Comparison of ENCODE assay signal across 1 cellular context in the genomic region with DNA sequence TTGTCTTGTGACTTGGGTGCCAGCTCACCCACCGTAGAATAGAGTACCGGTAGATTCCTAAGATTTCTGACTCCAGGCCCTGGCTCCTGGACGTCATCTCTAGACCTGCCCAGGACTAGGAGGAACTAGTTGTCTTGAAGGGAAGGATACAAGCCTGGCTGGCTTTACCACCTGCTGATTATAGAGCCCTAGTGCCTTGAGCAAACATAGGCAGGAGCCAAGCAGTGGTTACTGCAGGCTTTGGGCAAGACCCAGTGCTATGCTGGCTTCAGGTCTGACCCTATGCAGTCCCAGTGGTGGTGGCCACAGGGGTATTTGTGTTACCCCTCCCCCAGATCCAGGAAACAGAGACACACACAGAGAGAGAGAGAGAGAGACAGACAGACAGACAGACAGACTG.
TF ChIP-seq lines count a peak whose summit lies in the region.

No MANE protein-coding gene starts in this region.

TF ChIP-seq in GM23338, 12 proteins besides CTCF, POLR2A, EP300 and RAD21 (continued from another document):
- TF ChIP-seq, protein P1, sequence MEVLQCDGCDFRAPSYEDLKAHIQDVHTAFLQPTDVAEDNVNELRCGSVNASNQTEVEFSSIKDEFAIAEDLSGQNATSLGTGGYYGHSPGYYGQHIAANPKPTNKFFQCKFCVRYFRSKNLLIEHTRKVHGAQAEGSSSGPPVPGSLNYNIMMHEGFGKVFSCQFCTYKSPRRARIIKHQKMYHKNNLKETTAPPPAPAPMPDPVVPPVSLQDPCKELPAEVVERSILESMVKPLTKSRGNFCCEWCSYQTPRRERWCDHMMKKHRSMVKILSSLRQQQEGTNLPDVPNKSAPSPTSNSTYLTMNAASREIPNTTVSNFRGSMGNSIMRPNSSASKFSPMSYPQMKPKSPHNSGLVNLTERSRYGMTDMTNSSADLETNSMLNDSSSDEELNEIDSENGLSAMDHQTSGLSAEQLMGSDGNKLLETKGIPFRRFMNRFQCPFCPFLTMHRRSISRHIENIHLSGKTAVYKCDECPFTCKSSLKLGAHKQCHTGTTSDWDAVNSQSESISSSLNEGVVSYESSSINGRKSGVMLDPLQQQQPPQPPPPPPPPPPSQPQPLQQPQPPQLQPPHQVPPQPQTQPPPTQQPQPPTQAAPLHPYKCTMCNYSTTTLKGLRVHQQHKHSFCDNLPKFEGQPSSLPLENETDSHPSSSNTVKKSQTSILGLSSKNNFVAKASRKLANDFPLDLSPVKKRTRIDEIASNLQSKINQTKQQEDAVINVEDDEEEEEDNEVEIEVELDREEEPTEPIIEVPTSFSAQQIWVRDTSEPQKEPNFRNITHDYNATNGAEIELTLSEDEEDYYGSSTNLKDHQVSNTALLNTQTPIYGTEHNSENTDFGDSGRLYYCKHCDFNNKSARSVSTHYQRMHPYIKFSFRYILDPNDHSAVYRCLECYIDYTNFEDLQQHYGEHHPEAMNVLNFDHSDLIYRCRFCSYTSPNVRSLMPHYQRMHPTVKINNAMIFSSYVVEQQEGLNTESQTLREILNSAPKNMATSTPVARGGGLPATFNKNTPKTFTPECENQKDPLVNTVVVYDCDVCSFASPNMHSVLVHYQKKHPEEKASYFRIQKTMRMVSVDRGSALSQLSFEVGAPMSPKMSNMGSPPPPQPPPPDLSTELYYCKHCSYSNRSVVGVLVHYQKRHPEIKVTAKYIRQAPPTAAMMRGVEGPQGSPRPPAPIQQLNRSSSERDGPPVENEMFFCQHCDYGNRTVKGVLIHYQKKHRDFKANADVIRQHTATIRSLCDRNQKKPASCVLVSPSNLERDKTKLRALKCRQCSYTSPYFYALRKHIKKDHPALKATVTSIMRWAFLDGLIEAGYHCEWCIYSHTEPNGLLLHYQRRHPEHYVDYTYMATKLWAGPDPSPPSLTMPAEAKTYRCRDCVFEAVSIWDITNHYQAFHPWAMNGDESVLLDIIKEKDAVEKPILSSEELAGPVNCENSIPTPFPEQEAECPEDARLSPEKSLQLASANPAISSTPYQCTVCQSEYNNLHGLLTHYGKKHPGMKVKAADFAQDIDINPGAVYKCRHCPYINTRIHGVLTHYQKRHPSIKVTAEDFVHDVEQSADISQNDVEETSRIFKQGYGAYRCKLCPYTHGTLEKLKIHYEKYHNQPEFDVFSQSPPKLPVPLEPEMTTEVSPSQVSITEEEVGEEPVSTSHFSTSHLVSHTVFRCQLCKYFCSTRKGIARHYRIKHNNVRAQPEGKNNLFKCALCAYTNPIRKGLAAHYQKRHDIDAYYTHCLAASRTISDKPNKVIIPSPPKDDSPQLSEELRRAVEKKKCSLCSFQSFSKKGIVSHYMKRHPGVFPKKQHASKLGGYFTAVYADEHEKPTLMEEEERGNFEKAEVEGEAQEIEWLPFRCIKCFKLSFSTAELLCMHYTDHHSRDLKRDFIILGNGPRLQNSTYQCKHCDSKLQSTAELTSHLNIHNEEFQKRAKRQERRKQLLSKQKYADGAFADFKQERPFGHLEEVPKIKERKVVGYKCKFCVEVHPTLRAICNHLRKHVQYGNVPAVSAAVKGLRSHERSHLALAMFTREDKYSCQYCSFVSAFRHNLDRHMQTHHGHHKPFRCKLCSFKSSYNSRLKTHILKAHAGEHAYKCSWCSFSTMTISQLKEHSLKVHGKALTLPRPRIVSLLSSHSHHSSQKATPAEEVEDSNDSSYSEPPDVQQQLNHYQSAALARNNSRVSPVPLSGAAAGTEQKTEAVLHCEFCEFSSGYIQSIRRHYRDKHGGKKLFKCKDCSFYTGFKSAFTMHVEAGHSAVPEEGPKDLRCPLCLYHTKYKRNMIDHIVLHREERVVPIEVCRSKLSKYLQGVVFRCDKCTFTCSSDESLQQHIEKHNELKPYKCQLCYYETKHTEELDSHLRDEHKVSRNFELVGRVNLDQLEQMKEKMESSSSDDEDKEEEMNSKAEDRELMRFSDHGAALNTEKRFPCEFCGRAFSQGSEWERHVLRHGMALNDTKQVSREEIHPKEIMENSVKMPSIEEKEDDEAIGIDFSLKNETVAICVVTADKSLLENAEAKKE (CRISPR knock-in tag; IDR thresholded peaks at IDR 0.05), result no peak
- TF ChIP-seq STAT1 (IDR thresholded peaks at IDR 0.05; ENCODE audit: unreplicated experiment) (no peak), NANOG (IDR thresholded peaks at IDR 0.05; ENCODE audit: borderline replicate concordance) (no peak), JUNB (IDR thresholded peaks at IDR 0.05; ENCODE audit: unreplicated experiment) (no peak), ZNF114 (CRISPR knock-in tag; IDR thresholded peaks at IDR 0.05) (no peak), EZH2phosphoT487 (IDR thresholded peaks at IDR 0.05; ENCODE audit: unreplicated experiment) (no peak)
- TF ChIP-seq, protein P2, sequence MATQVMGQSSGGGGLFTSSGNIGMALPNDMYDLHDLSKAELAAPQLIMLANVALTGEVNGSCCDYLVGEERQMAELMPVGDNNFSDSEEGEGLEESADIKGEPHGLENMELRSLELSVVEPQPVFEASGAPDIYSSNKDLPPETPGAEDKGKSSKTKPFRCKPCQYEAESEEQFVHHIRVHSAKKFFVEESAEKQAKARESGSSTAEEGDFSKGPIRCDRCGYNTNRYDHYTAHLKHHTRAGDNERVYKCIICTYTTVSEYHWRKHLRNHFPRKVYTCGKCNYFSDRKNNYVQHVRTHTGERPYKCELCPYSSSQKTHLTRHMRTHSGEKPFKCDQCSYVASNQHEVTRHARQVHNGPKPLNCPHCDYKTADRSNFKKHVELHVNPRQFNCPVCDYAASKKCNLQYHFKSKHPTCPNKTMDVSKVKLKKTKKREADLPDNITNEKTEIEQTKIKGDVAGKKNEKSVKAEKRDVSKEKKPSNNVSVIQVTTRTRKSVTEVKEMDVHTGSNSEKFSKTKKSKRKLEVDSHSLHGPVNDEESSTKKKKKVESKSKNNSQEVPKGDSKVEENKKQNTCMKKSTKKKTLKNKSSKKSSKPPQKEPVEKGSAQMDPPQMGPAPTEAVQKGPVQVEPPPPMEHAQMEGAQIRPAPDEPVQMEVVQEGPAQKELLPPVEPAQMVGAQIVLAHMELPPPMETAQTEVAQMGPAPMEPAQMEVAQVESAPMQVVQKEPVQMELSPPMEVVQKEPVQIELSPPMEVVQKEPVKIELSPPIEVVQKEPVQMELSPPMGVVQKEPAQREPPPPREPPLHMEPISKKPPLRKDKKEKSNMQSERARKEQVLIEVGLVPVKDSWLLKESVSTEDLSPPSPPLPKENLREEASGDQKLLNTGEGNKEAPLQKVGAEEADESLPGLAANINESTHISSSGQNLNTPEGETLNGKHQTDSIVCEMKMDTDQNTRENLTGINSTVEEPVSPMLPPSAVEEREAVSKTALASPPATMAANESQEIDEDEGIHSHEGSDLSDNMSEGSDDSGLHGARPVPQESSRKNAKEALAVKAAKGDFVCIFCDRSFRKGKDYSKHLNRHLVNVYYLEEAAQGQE (IDR thresholded peaks at IDR 0.05; ENCODE audit: unreplicated experiment), result no peak
